In genomic region chr13:101059803-101060202, GRCh38 we compare ENCODE assay signal across 36 cellular contexts.
"Had no signal": no experiment of that assay in that cellular context is flagged by ENCODE, and none has a peak within 500 bp of the region (broad histone marks: within the 10 kb centered on the region; RNA-seq: fewer than 3 reads in every experiment).

No MANE protein-coding gene starts in this region.

- H3K4me3 ChIP-seq: MG63, PC-9 had no signal

- H3K9me3 ChIP-seq: MG63 had no signal

- DNase-seq: activated B cell treated with CpG ODN at 0.5 μM for 24 hours; activated CD4-positive, alpha-beta memory T cell treated with anti-CD3 and anti-CD28 coated beads, Interleukin-2, amount 10 ng/mL, durations not matched to agents 7 days and 5 days; activated CD4-positive, alpha-beta T cell treated with anti-CD3 and anti-CD28 coated beads for 4 hours; activated CD4-positive, alpha-beta T cell treated with anti-CD3 and anti-CD28 coated beads, Interleukin-2, amount 50 U/mL, for 1 hour; activated CD4-positive, CD25-positive, alpha-beta regulatory T cell treated with anti-CD3 and anti-CD28 coated beads, Interleukin-2, amount 50 U/mL, for 72 hours; activated CD8-positive, alpha-beta memory T cell treated with anti-CD3 and anti-CD28 coated beads for 24 hours; activated CD8-positive, alpha-beta memory T cell treated with anti-CD3 and anti-CD28 coated beads, Interleukin-2, amount 10 ng/mL, durations not matched to agents 7 days and 5 days; activated CD8-positive, alpha-beta memory T cell treated with anti-CD3 and anti-CD28 coated beads, Interleukin-2, amount 50 U/mL, for 48 hours; activated effector memory CD4-positive, alpha-beta T cell treated with Interleukin-2 at 50 U/mL for 16 hours; activated naive CD4-positive, alpha-beta T cell treated with anti-CD3 and anti-CD28 coated beads, Interleukin-2, amount 10 ng/mL, durations not matched to agents 7 days and 5 days; activated naive CD8-positive, alpha-beta T cell treated with anti-CD3 and anti-CD28 coated beads, Interleukin-2, amount 50 U/mL, for 24 hours; activated T-cell treated with anti-CD3 and anti-CD28 coated beads, Interleukin-2, amount 50 U/mL, for 48 hours; anterior cingulate cortex; caudate nucleus; cerebellar nuclear complex; Kasumi-1; KG1; MG63; MV-4-11; NCI-H1092; NCI-H1436 treated with DMSO at 0.1 percent for 48 hours; NCI-H1694 treated with DMSO at 0.1 percent for 48 hours; NCI-H2029; NCI-H2171 treated with DMSO at 0.1 percent for 48 hours; NCI-H345; NCI-H69; PC-9; SIG-M5; SW 1271; T-helper 1 cell; T-helper 2 cell; T-helper 9 cell had no signal

- H3K27ac ChIP-seq: PC-9, RWPE1, VCaP had no signal

- H2AFZ ChIP-seq: PC-9 had no signal

- H3K27me3 ChIP-seq: MG63 had no signal

- H3K4me3 Mint-ChIP-seq: activated B cell treated with CpG ODN at 0.5 μM for 24 hours; activated CD4-positive, alpha-beta memory T cell treated with anti-CD3 and anti-CD28 coated beads, Interleukin-2, amount 10 ng/mL, durations not matched to agents 7 days and 5 days; activated CD8-positive, alpha-beta memory T cell treated with anti-CD3 and anti-CD28 coated beads, Interleukin-2, amount 10 ng/mL, durations not matched to agents 7 days and 5 days; activated naive CD4-positive, alpha-beta T cell treated with anti-CD3 and anti-CD28 coated beads, Interleukin-2, amount 10 ng/mL, durations not matched to agents 7 days and 5 days; activated naive CD8-positive, alpha-beta T cell; activated naive CD8-positive, alpha-beta T cell treated with anti-CD3 and anti-CD28 coated beads, Interleukin-2, amount 50 U/mL, for 24 hours; brain had no signal

- H3K9me3 Mint-ChIP-seq: activated B cell treated with CpG ODN at 0.5 μM for 24 hours; activated CD4-positive, alpha-beta memory T cell treated with anti-CD3 and anti-CD28 coated beads, Interleukin-2, amount 10 ng/mL, durations not matched to agents 7 days and 5 days; activated naive CD4-positive, alpha-beta T cell treated with anti-CD3 and anti-CD28 coated beads, Interleukin-2, amount 10 ng/mL, durations not matched to agents 7 days and 5 days; activated naive CD8-positive, alpha-beta T cell treated with anti-CD3 and anti-CD28 coated beads, Interleukin-2, amount 50 U/mL, for 24 hours had no signal

- H3K4me1 Mint-ChIP-seq: activated B cell treated with CpG ODN at 0.5 μM for 24 hours; activated CD4-positive, alpha-beta memory T cell treated with anti-CD3 and anti-CD28 coated beads, Interleukin-2, amount 10 ng/mL, durations not matched to agents 7 days and 5 days; activated CD8-positive, alpha-beta memory T cell treated with anti-CD3 and anti-CD28 coated beads, Interleukin-2, amount 10 ng/mL, durations not matched to agents 7 days and 5 days; activated naive CD4-positive, alpha-beta T cell treated with anti-CD3 and anti-CD28 coated beads, Interleukin-2, amount 10 ng/mL, durations not matched to agents 7 days and 5 days had no signal

- H3K36me3 Mint-ChIP-seq: activated CD8-positive, alpha-beta memory T cell treated with anti-CD3 and anti-CD28 coated beads, Interleukin-2, amount 10 ng/mL, durations not matched to agents 7 days and 5 days; activated naive CD4-positive, alpha-beta T cell treated with anti-CD3 and anti-CD28 coated beads, Interleukin-2, amount 10 ng/mL, durations not matched to agents 7 days and 5 days; activated naive CD8-positive, alpha-beta T cell had no signal

- H3K36me3 ChIP-seq: MG63 had no signal

- H3K27ac Mint-ChIP-seq: activated B cell treated with CpG ODN at 0.5 μM for 24 hours; activated CD4-positive, alpha-beta memory T cell treated with anti-CD3 and anti-CD28 coated beads, Interleukin-2, amount 10 ng/mL, durations not matched to agents 7 days and 5 days; activated CD8-positive, alpha-beta memory T cell treated with anti-CD3 and anti-CD28 coated beads, Interleukin-2, amount 10 ng/mL, durations not matched to agents 7 days and 5 days; activated naive CD4-positive, alpha-beta T cell treated with anti-CD3 and anti-CD28 coated beads, Interleukin-2, amount 10 ng/mL, durations not matched to agents 7 days and 5 days; activated naive CD8-positive, alpha-beta T cell; activated naive CD8-positive, alpha-beta T cell treated with anti-CD3 and anti-CD28 coated beads, Interleukin-2, amount 50 U/mL, for 24 hours; brain had no signal

- H3K4me2 ChIP-seq: PC-9 had no signal
